In the genomic region with DNA sequence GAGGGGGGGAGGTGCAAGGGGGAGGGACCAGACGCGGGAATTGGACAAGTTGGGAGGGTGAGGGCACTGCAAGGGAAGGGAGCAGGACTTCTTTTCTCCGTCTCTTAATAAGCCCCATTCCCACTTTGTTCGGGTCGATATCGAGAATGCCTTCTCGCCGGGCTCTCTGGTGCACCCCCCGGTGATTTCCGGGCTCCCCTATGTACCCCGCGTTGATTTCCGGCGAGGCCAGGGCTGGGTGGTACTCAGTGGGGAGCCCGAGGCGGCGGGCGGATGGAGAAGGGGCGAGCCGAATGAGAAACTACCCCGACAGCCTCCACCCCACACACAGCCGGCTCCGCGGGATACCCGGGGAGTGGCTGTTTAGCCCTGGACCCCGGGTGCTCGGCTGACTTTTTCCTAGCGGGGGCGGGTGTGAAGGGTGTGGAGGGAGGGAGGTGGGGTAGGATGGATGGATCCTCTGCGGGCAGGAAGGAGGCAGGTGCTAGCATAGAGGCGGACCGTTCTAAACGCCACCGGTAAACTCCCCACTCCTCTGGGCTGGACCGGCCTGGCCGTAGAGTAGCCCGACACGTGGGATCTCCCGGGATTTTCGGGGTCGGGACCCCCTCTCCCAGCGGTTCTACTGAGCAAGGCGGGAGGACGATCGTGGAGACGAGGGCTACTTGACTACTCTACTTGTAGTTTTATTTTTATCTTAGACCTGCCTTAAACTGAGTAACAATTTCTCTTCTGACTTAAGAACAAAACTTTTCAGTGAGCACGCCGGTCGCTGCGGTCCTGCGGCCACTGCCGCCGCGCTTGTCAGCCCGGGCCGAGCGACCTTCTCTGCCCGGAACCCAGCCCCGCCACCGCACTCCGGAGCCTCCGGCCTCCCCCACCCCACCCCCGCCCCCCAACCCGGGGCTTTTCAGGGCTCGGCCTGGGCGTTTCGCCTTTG, we compare ENCODE assay signal across 8 cellular contexts. TPM values are rescaled to one million over a fixed set of nuclear protein-coding genes. Genes with fewer than 3 reads are reported as not detected.
A peak's percentile ranks its signal among the peaks of the same experiment; 100 is the strongest.
DNase-seq lines count a peak whose midpoint lies in the region; ATAC-seq, FAIRE-seq and TF ChIP-seq lines count a peak whose summit lies in the region.

No MANE protein-coding gene starts in this region.

- H4K20me1 ChIP-seq in HCT116 (ENCODE audit: insufficient read depth), result no peaks in the 10 kb centered on the region

- H3K27me3 Mint-ChIP-seq in activated CD4-positive, alpha-beta memory T cell treated with anti-CD3 and anti-CD28 coated beads for 36 hours, result peaks cover 59% of the 10 kb centered on the region

- H3K36me3 ChIP-seq in HCT116 (ENCODE audit: control insufficient read depth in 1 of 2, insufficient read depth in 2 of 2, low read length in 2 of 2), result no peaks in the 10 kb centered on the region
- H3K36me3 ChIP-seq in pancreas, result no peaks in the 10 kb centered on the region

- peak overlapping the region; percentile 99 for H3K4me2 ChIP-seq in A549
- H3K4me2 ChIP-seq in HCT116 (ENCODE audit: low read length), result peak overlapping the region; percentile 97

- TF ChIP-seq CTCF in A549 (IDR thresholded peaks at IDR 0.05) (no peak), HCT116 (IDR thresholded peaks at IDR 0.05 in 2 of 3, conservative IDR thresholded peaks at IDR 0.05 in 1 of 3; ENCODE audit: borderline replicate concordance in 1 of 3, insufficient read depth in 1 of 3, low read depth in 2 of 3, low read length in 2 of 3) (no peak), fibroblast of the aortic adventitia (IDR thresholded peaks at IDR 0.05; ENCODE audit: insufficient read depth, low read length) (no peak), pancreas (IDR thresholded peaks at IDR 0.05) (no peak)

- H3K4me3 ChIP-seq in A549, result peak overlapping the region; percentile 69
- peak overlapping the region; percentile 64 to 82 for H3K4me3 ChIP-seq in HCT116 (replicated peaks in 1 of 2; ENCODE audit: low read depth in 1 of 2, low read length in 2 of 2)
- peak overlapping the region; percentile 59 for H3K4me3 ChIP-seq in fibroblast of the aortic adventitia (ENCODE audit: low read depth, low read length)
- peak overlapping the region in 3 of 4 donors; percentile 31 to 39 (median 33) for H3K4me3 ChIP-seq in pancreas

- FAIRE-seq in A549 (lab: Jason Lieb, UNC) (no peak), pancreas (lab: Jason Lieb, UNC) (no peak), frontal cortex (lab: Jason Lieb, UNC) (no peak), GM19239 (lab: Jason Lieb, UNC) (no peak)

- no peaks in the 10 kb centered on the region for H3K79me2 ChIP-seq in HCT116 (ENCODE audit: insufficient read depth, low read length)

- H3K27ac ChIP-seq in A549 (peak overlapping the region; percentile 80 to 85), HCT116 (ENCODE audit: low read depth, low read length) (no peak overlapping the region), pancreas (no peak overlapping the region)

- DNase-seq in A549 (ENCODE audit: low read depth in 1 of 2, low spot score in 1 of 2) (peak; percentile 29 to 33), HCT116 (ENCODE audit: low read depth, low spot score) (no peak), fibroblast of the aortic adventitia (ENCODE audit: low read depth) (no peak), pancreas (peak in 3 of 6 donors; percentile 21 to 69 (median 67)), frontal cortex (ENCODE audit: low spot score in 2 of 2) (no peak), GM19239 (ENCODE audit: insufficient read length, low spot score) (no peak), cortex of kidney (lab: John Stamatoyannopoulos, UW) (no peak)
- DNase-seq in activated CD4-positive, alpha-beta memory T cell treated with anti-CD3 and anti-CD28 coated beads for 36 hours, result peak; percentile 46

- H2AFZ ChIP-seq in HCT116 (ENCODE audit: low read depth, low read length, poor library complexity, severe bottlenecking), result no peak overlapping the region

- no peak overlapping the region for H3K27ac Mint-ChIP-seq in activated CD4-positive, alpha-beta memory T cell treated with anti-CD3 and anti-CD28 coated beads for 36 hours

- peaks cover 11% of the 10 kb centered on the region; the same call in 1 of the 3 replicates for H3K4me1 ChIP-seq in A549
- peaks cover 4 to 15% of the 10 kb centered on the region in 2 experiments; a peak in 2 of 4 replicates for H3K4me1 ChIP-seq in HCT116 (ENCODE audit: control insufficient read depth in 1 of 2, insufficient read depth in 2 of 2, low read length in 2 of 2)
- H3K4me1 ChIP-seq in pancreas, result peaks cover 8 to 17% (median 8%) of the 10 kb centered on the region in 3 donors

- no peaks in the 10 kb centered on the region for H3K9me3 Mint-ChIP-seq in activated CD4-positive, alpha-beta memory T cell treated with anti-CD3 and anti-CD28 coated beads for 36 hours

- no TSS peak for BruUV-seq in HCT116 (replicated peaks; lab: Mats Ljungman, UMichigan)

- H3K9me2 ChIP-seq in HCT116 (ENCODE audit: insufficient read depth), result no peaks in the 10 kb centered on the region

- TF ChIP-seq POLR2A in A549 (IDR thresholded peaks at IDR 0.05; ENCODE audit: low read length) (no peak), HCT116 (IDR thresholded peaks at IDR 0.05; ENCODE audit: borderline replicate concordance, extremely low read depth, insufficient read depth, insufficient read length) (no peak)

- CTCF ChIA-PET in A549 (lab: Yijun Ruan, JAX), result interaction anchor here (0.6 kb wide), 1 partner anchor 33 kb away, joined by 4 read pairs; no protein-coding TSS in a partner anchor
- CTCF ChIA-PET in HCT116 (lab: Charles Lee), result no interaction called here
- CTCF ChIA-PET in activated CD4-positive, alpha-beta memory T cell treated with anti-CD3 and anti-CD28 coated beads for 36 hours (lab: Charles Lee), result no interaction called here

- H3K4me1 Mint-ChIP-seq in activated CD4-positive, alpha-beta memory T cell treated with anti-CD3 and anti-CD28 coated beads for 36 hours (ENCODE audit: low read depth), result peaks cover 36% of the 10 kb centered on the region

- TF ChIP-seq RAD21 in A549 (conservative IDR thresholded peaks at IDR 0.05 in 1 of 2, IDR thresholded peaks at IDR 0.05 in 1 of 2), result no peak
- TF ChIP-seq RAD21 in HCT116 (IDR thresholded peaks at IDR 0.05; ENCODE audit: low read depth), result no peak

- peak overlapping the region; percentile 74 for H3K4me3 Mint-ChIP-seq in activated CD4-positive, alpha-beta memory T cell treated with anti-CD3 and anti-CD28 coated beads for 36 hours

- no peaks in the 10 kb centered on the region for H3K9me3 ChIP-seq in A549
- H3K9me3 ChIP-seq in HCT116 (ENCODE audit: control insufficient read depth in 1 of 2, insufficient read depth in 1 of 2, low read depth in 1 of 2, low read length in 2 of 2), result no peaks in the 10 kb centered on the region
- no peaks in the 10 kb centered on the region for H3K9me3 ChIP-seq in pancreas

- TF ChIP-seq EP300 in A549 (IDR thresholded peaks at IDR 0.05), result no peak

- H3K27me3 ChIP-seq in HCT116 (ENCODE audit: insufficient read depth, low read length) (no peaks in the 10 kb centered on the region), pancreas (peaks cover 15 to 58% (median 20%) of the 10 kb centered on the region in 4 donors)

- RAD21 ChIA-PET in HCT116 (lab: Charles Lee; ENCODE audit: low non-redundant PET in 1 of 2, low total read pairs in 2 of 2, uncharacterized antibody in 2 of 2, unreplicated experiment in 2 of 2), result no interaction called here

- ATAC-seq in A549 (peak; percentile 83 to 86), HCT116 (peak; percentile 24), pancreas (peak; percentile 30 to 70 (median 64))

- WGBS in A549 (ENCODE audit: missing lambda C conversion rate), result 1% methylated on average over 51 of the region's 67 CpGs
- 1% methylated on average over 66 to 67 of the region's 67 CpGs for WGBS in pancreas, 2 donors

- peak overlapping the region; percentile 63 for H3K9ac ChIP-seq in HCT116 (ENCODE audit: low read length)

- POLR2A ChIA-PET in A549 (lab: Yijun Ruan, JAX), result interaction anchor here (1.0 kb wide), 1 partner anchor 226 kb away, joined by 3 read pairs; no protein-coding TSS in a partner anchor
- POLR2A ChIA-PET in HCT116 (lab: Charles Lee), result no interaction called here
- POLR2A ChIA-PET in activated CD4-positive, alpha-beta memory T cell treated with anti-CD3 and anti-CD28 coated beads for 36 hours (lab: Charles Lee), result no interaction called here

- peaks cover 1% of the 10 kb centered on the region for H3K36me3 Mint-ChIP-seq in activated CD4-positive, alpha-beta memory T cell treated with anti-CD3 and anti-CD28 coated beads for 36 hours

- intact Hi-C loops in HCT116 (cut with micrococcal nuclease), result no loop called here
- intact Hi-C loops in activated CD4-positive, alpha-beta memory T cell treated with anti-CD3 and anti-CD28 coated beads for 36 hours (cut with micrococcal nuclease), result loop anchor here (5.0 kb wide), 1 partner anchor 106 kb away; no protein-coding TSS in a partner anchor
- intact Hi-C loops in pancreas (cut with DNase I), result no loop called here

TF ChIP-seq in A549, 52 proteins besides CTCF, POLR2A, EP300 and RAD21 (continues in another document):
- TF ChIP-seq RCOR1 (IDR thresholded peaks at IDR 0.05; ENCODE audit: low read depth, low read length), result no peak

RNA-seq across cellular contexts. Expression of gene RNF220, which starts 1.0 kb away (rescaled TPM):
- polyA plus RNA-seq in A549 (2011; rRNA removed) (47.5 and 53.4 TPM in 2 replicates), A549 (2017; fragmentation: RNase III; extraction: RNeasy Plus Mini Kit Qiagen cat#74134 plus additional on column Dnase treatment) (47.7 to 58.4 TPM (median 54.5 TPM) in 3 replicates), pancreas (10 to 100 TPM; 34.4 to 43.0 TPM)
- 71.5 and 72.4 TPM in 2 replicates for polyA plus RNA-seq in A549 (2012; cell fraction: cytosol; rRNA removed)
- polyA plus RNA-seq in A549 (2012; cell fraction: nucleus; rRNA removed), result 91.4 and 103 TPM in 2 replicates
- 30.7 and 31.5 TPM in 2 replicates for polyA minus RNA-seq in A549 (2011; rRNA and poly(A)+ RNA removed)
- total RNA-seq in HCT116 (2021; ENCODE audit: unreplicated experiment) (84.5 TPM), fibroblast of the aortic adventitia (ENCODE audit: low replicate concordance) (39.7 and 51.2 TPM in 2 replicates), pancreas (10 to 100 TPM; 22.3 to 43.2 (median 29.2) TPM), frontal cortex (48.1 TPM)
- 87.9 and 95.2 TPM in 2 replicates for polyA plus RNA-seq in HCT116 (2012)
- 10 to 100 TPM; 73.7 to 74.3 TPM for total RNA-seq in activated CD4-positive, alpha-beta memory T cell treated with anti-CD3 and anti-CD28 coated beads for 36 hours

RNA-seq across cellular contexts. Expression of gene ERI3, which starts 51.0 kb away (rescaled TPM):
- 43.4 and 46.1 TPM in 2 replicates for polyA plus RNA-seq in A549 (2011; rRNA removed)
- 61.0 and 83.0 TPM in 2 replicates for polyA plus RNA-seq in A549 (2012; cell fraction: cytosol; rRNA removed)
- polyA plus RNA-seq in A549 (2012; cell fraction: nucleus; rRNA removed), result 73.0 and 86.1 TPM in 2 replicates
- polyA plus RNA-seq in A549 (2017; fragmentation: RNase III; extraction: RNeasy Plus Mini Kit Qiagen cat#74134 plus additional on column Dnase treatment), result 43.7 to 44.7 TPM (median 44.1 TPM) in 3 replicates
- 70.1 and 71.2 TPM in 2 replicates for polyA minus RNA-seq in A549 (2011; rRNA and poly(A)+ RNA removed)
- 74.2 TPM for total RNA-seq in HCT116 (2021; ENCODE audit: unreplicated experiment)
- 58.1 and 63.1 TPM in 2 replicates for polyA plus RNA-seq in HCT116 (2012)
- 10 to 100 TPM; 35.7 to 37.0 TPM for total RNA-seq in activated CD4-positive, alpha-beta memory T cell treated with anti-CD3 and anti-CD28 coated beads for 36 hours
- 50.0 and 64.3 TPM in 2 replicates for total RNA-seq in fibroblast of the aortic adventitia (ENCODE audit: low replicate concordance)
- 10 to 100 TPM; 18.9 to 27.4 (median 21.7) TPM for total RNA-seq in pancreas
- polyA plus RNA-seq in pancreas, result 10 to 100 TPM; 21.0 to 33.7 TPM
- total RNA-seq in frontal cortex, result 79.5 TPM

Comparison
In these comparisons a context has a peak if more than half of its experiments do, and no peak if none do; other contexts are left out.
1. ATAC-seq: peak in every context shown above with its lines; median percentile 84 in A549; 64 in pancreas; 24 in HCT116.
2. DNase-seq: peak in A549 (2 of 2) and activated CD4-positive, alpha-beta memory T cell treated with anti-CD3 and anti-CD28 coated beads for 36 hours (single experiment); none in HCT116 (single experiment), fibroblast of the aortic adventitia (single experiment), frontal cortex (0 of 2), GM19239 (single experiment) and cortex of kidney (single experiment).
3. H3K27ac ChIP-seq: peak in A549 (2 of 2); none in HCT116 (single experiment) and pancreas (0 of 4).
4. Of the 6 proteins assayed by ChIP-seq in both A549 and HCT116: peak only in A549: MAX; only in HCT116: none; in both: none; in neither: 5.
5. Peak in every context shown above with its lines, with median percentiles within 50 percentile points of each other: H3K4me3 ChIP-seq.